ENCODE assay signal across 13 cellular contexts in genomic region chr11:91299980-91300379, GRCh38.
DNase-seq lines count a peak whose midpoint lies in the region; ATAC-seq, FAIRE-seq and TF ChIP-seq lines count a peak whose summit lies in the region.
"Had no signal": no experiment of that assay in that cellular context is flagged by ENCODE, and none has a peak within 500 bp of the region (broad histone marks: within the 10 kb centered on the region; RNA-seq: fewer than 3 reads in every experiment).

No MANE protein-coding gene starts in this region.

- TF ChIP-seq CTCF in GM13977 (IDR thresholded peaks at IDR 0.05; ENCODE audit: extremely low read depth, insufficient read depth, missing control alignments) (no peak), fibroblast of pulmonary artery (IDR thresholded peaks at IDR 0.05; ENCODE audit: low read length, missing control alignments) (no peak), CD14-positive monocyte (IDR thresholded peaks at IDR 0.05) (no peak)

- no peak for ATAC-seq in activated T-cell treated with anti-CD3 and anti-CD28 coated beads, Interleukin-2, amount 50 U/mL, for 4 hours
- ATAC-seq: activated CD4-positive, alpha-beta T cell treated with anti-CD3 and anti-CD28 coated beads for 36 hours had no signal

- intact Hi-C loops in CD14-positive monocyte (cut with micrococcal nuclease) = no loop called here

- peak; percentile 11 for DNase-seq in GM13977 (ENCODE audit: low spot score)
- no peak for DNase-seq in H54 (ENCODE audit: insufficient read length, low spot score)
- DNase-seq in M059J (ENCODE audit: low read depth) = peak; percentile 69
- peak; percentile 21 for DNase-seq in fibroblast of pulmonary artery (ENCODE audit: low read depth)
- DNase-seq in NCI-H2029 treated with DMSO at 0.1 percent for 48 hours (lab: John Stamatoyannopoulos, UW) = no peak
- DNase-seq in NCI-H526 treated with DMSO at 0.1 percent for 48 hours (lab: John Stamatoyannopoulos, UW) = no peak
- no peak for DNase-seq in CD14-positive monocyte (ENCODE audit: low spot score)
- no peak for DNase-seq in activated T-cell treated with anti-CD3 and anti-CD28 coated beads, Interleukin-2, amount 50 U/mL, for 4 hours
- DNase-seq: activated CD4-positive, alpha-beta T cell treated with anti-CD3 and anti-CD28 coated beads for 36 hours; activated gamma-delta T cell; NCI-H69 had no signal

- no peaks in the 10 kb centered on the region for H3K27me3 Mint-ChIP-seq in CD14-positive monocyte (ENCODE audit: low read depth in 3 of 3)
- no peaks in the 10 kb centered on the region for H3K27me3 Mint-ChIP-seq in activated T-cell treated with anti-CD3 and anti-CD28 coated beads, Interleukin-2, amount 50 U/mL, for 4 hours (ENCODE audit: low read depth)
- H3K27me3 Mint-ChIP-seq: activated CD4-positive, alpha-beta T cell treated with anti-CD3 and anti-CD28 coated beads for 36 hours; B cell; dendritic cell treated with granulocyte-macrophage colony-stimulating factor and Interleukin-4, amounts not matched to agents 40 ng/mL and 50 ng/mL, for 4 days had no signal

- peak; percentile 27 for FAIRE-seq in H54 (lab: Jason Lieb, UNC)

- H3K4me1 Mint-ChIP-seq in CD14-positive monocyte = no peaks in the 10 kb centered on the region
- no peaks in the 10 kb centered on the region for H3K4me1 Mint-ChIP-seq in activated T-cell treated with anti-CD3 and anti-CD28 coated beads, Interleukin-2, amount 50 U/mL, for 4 hours (ENCODE audit: low read depth)
- H3K4me1 Mint-ChIP-seq: activated CD4-positive, alpha-beta T cell treated with anti-CD3 and anti-CD28 coated beads for 36 hours; B cell had no signal

- H3K4me3 ChIP-seq in fibroblast of pulmonary artery (replicated peaks; ENCODE audit: low read depth, low read length) = no peak overlapping the region

- no peak for TF ChIP-seq POLR2A in H54 (IDR thresholded peaks at IDR 0.05; ENCODE audit: low read depth, low read length)

- no peaks in the 10 kb centered on the region for H3K9me3 Mint-ChIP-seq in CD14-positive monocyte
- H3K9me3 Mint-ChIP-seq in activated T-cell treated with anti-CD3 and anti-CD28 coated beads, Interleukin-2, amount 50 U/mL, for 4 hours = peaks cover 8% of the 10 kb centered on the region
- H3K9me3 Mint-ChIP-seq: dendritic cell treated with granulocyte-macrophage colony-stimulating factor and Interleukin-4, amounts not matched to agents 40 ng/mL and 50 ng/mL, for 4 days had no signal

- no peak overlapping the region for H3K4me3 Mint-ChIP-seq in CD14-positive monocyte
- no peak overlapping the region for H3K4me3 Mint-ChIP-seq in activated T-cell treated with anti-CD3 and anti-CD28 coated beads, Interleukin-2, amount 50 U/mL, for 4 hours
- H3K4me3 Mint-ChIP-seq: activated CD4-positive, alpha-beta T cell treated with anti-CD3 and anti-CD28 coated beads for 36 hours; B cell; dendritic cell treated with granulocyte-macrophage colony-stimulating factor and Interleukin-4, amounts not matched to agents 40 ng/mL and 50 ng/mL, for 4 days had no signal

- in situ Hi-C loops in GM13977 (cut with MboI; ENCODE audit: low pct_unique_long_range_greater_than_20kb, low sequenced_read_pairs, unreplicated experiment) = no loop called here

- H3K27ac Mint-ChIP-seq in CD14-positive monocyte = no peak overlapping the region
- H3K27ac Mint-ChIP-seq: activated CD4-positive, alpha-beta T cell treated with anti-CD3 and anti-CD28 coated beads for 36 hours; B cell; dendritic cell treated with granulocyte-macrophage colony-stimulating factor and Interleukin-4, amounts not matched to agents 40 ng/mL and 50 ng/mL, for 4 days had no signal

- no peaks in the 10 kb centered on the region for H3K36me3 Mint-ChIP-seq in CD14-positive monocyte
- no peaks in the 10 kb centered on the region for H3K36me3 Mint-ChIP-seq in activated T-cell treated with anti-CD3 and anti-CD28 coated beads, Interleukin-2, amount 50 U/mL, for 4 hours (ENCODE audit: insufficient read depth)

Comparison
In these comparisons a context has a peak if more than half of its experiments do, and no peak if none do; other contexts are left out.
1. DNase-seq: peak in GM13977 (single experiment), M059J (single experiment) and fibroblast of pulmonary artery (single experiment); none in H54 (single experiment), NCI-H2029 treated with DMSO at 0.1 percent for 48 hours (single experiment), NCI-H526 treated with DMSO at 0.1 percent for 48 hours (single experiment), CD14-positive monocyte (single experiment) and activated T-cell treated with anti-CD3 and anti-CD28 coated beads, Interleukin-2, amount 50 U/mL, for 4 hours (single experiment).